ENCODE assay signal across 8 cellular contexts in genomic region chr11:60915250-60915914, GRCh38. TPM values are rescaled to one million over a fixed set of nuclear protein-coding genes. Genes with fewer than 3 reads are reported as not detected.
DNase-seq lines count a peak whose midpoint lies in the region; ATAC-seq, FAIRE-seq and TF ChIP-seq lines count a peak whose summit lies in the region.

No MANE protein-coding gene starts in this region.

- TF ChIP-seq POLR2A in gastroesophageal sphincter (IDR thresholded peaks at IDR 0.05) (no peak), tibial nerve (IDR thresholded peaks at IDR 0.05) (no peak)

- POLR2A ChIA-PET in RWPE1 (lab: Yijun Ruan, JAX; ENCODE audit: low non-redundant PET) = interaction anchor here (0.7 to 0.9 kb wide), 2 partner anchors 10 to 125 kb away, joined by 3 to 4 read pairs; no protein-coding TSS in a partner anchor

- peak; percentile 55 for ATAC-seq in GM18502 (IDR thresholded peaks at IDR 0.05; ENCODE audit: poor library complexity, unreplicated experiment)
- ATAC-seq in HG03039 (IDR thresholded peaks at IDR 0.05; ENCODE audit: unreplicated experiment) = peak; percentile 38
- ATAC-seq in gastroesophageal sphincter = peak; percentile 44
- ATAC-seq in pancreas = peak; percentile 35 to 63 (median 50)

- H3K36me3 ChIP-seq in gastroesophageal sphincter (peaks cover 0 to 8% of the 10 kb centered on the region in 2 donors), pancreas (peaks cover 0 to 5% (median 1%) of the 10 kb centered on the region in 3 donors), tibial nerve (peaks cover 0 to 16% (median 7%) of the 10 kb centered on the region in 3 donors)

- TF ChIP-seq EP300 in gastroesophageal sphincter (IDR thresholded peaks at IDR 0.05) (no peak), tibial nerve (IDR thresholded peaks at IDR 0.05) (peak in 1 of 2 donors; percentile 36)

- 16 to 37% methylated on average over 2 to 6 of the region's 17 CpGs for WGBS in gastroesophageal sphincter (ENCODE audit: low coverage in 1 of 2), 2 donors
- 8 to 9% methylated on average over 17 of the region's 17 CpGs for WGBS in pancreas, 2 donors
- 6 to 8% methylated on average over 17 of the region's 17 CpGs for WGBS in tibial nerve, 2 donors

- H3K4me3 ChIP-seq in gastroesophageal sphincter (peak overlapping the region; percentile 75 to 95), pancreas (peak overlapping the region in 3 of 4 donors; percentile 62 to 96 (median 71)), tibial nerve (peak overlapping the region; percentile 69 to 94 (median 72))

- DNase-seq in RWPE1 (ENCODE audit: low spot score) (peak; percentile 82), pancreas (peak in 5 of 6 donors; percentile 40 to 78 (median 55)), tibial nerve (ENCODE audit: low spot score in 2 of 2) (peak; percentile 34 to 45)
- DNase-seq in activated effector memory CD4-positive, alpha-beta T cell treated with Interleukin-2 at 50 U/mL for 16 hours = peak; percentile 63

- FAIRE-seq in pancreas (lab: Jason Lieb, UNC) = no peak

- H3K27ac ChIP-seq in 22Rv1 = 0 out of 2 replicates have a peak overlapping the region, but pooled peaks have one; percentile 71
- H3K27ac ChIP-seq in RWPE1 = peak overlapping the region; percentile 89
- peak overlapping the region; percentile 93 to 97 (median 97) for H3K27ac ChIP-seq in gastroesophageal sphincter
- peak overlapping the region in 2 of 4 donors; percentile 87 to 94 for H3K27ac ChIP-seq in pancreas
- H3K27ac ChIP-seq in tibial nerve = peak overlapping the region in 3 of 4 donors; percentile 85 to 99 (median 98)

- H3K4me1 ChIP-seq in gastroesophageal sphincter (peaks cover 0 to 70% (median 20%) of the 10 kb centered on the region in 3 donors), pancreas (peaks cover 0 to 9% (median 9%) of the 10 kb centered on the region in 3 donors), tibial nerve (peaks cover 0 to 65% (median 36%) of the 10 kb centered on the region in 4 donors)

- CTCF ChIA-PET in RWPE1 (lab: Yijun Ruan, JAX) = interaction anchor here (0.5 to 1.6 kb wide), 6 partner anchors 16 to 216 kb away, joined by 3 to 5 read pairs (median 4); no protein-coding TSS in a partner anchor

- H3K9me3 ChIP-seq in gastroesophageal sphincter (no peaks in the 10 kb centered on the region), pancreas (no peaks in the 10 kb centered on the region), tibial nerve (no peaks in the 10 kb centered on the region)

- intact Hi-C loops in pancreas (cut with DNase I) = no loop called here

- TF ChIP-seq CTCF in 22Rv1 (IDR thresholded peaks at IDR 0.05) = no peak
- peak; percentile 61 for TF ChIP-seq CTCF in RWPE1 (conservative IDR thresholded peaks at IDR 0.05; ENCODE audit: low read depth)
- TF ChIP-seq CTCF in gastroesophageal sphincter (IDR thresholded peaks at IDR 0.05) = peak in 2 of 4 experiments; percentile 10 to 58
- TF ChIP-seq CTCF in pancreas (IDR thresholded peaks at IDR 0.05) = no peak
- TF ChIP-seq CTCF in tibial nerve (IDR thresholded peaks at IDR 0.05) = peak in 4 of 5 experiments; percentile 10 to 26 (median 24)

- H3K27me3 ChIP-seq in gastroesophageal sphincter = no peaks in the 10 kb centered on the region
- no peaks in the 10 kb centered on the region for H3K27me3 ChIP-seq in pancreas
- no peaks in the 10 kb centered on the region for H3K27me3 ChIP-seq in tibial nerve

RNA-seq across cellular contexts. Expression of gene TMEM109, which starts 1.4 kb away (rescaled TPM):
- total RNA-seq in gastroesophageal sphincter (100 to 1,000 TPM; 107 to 132 (median 120) TPM), pancreas (10 to 100 TPM; 35.1 to 51.9 (median 40.0) TPM), tibial nerve (100 to 1,000 TPM; 173 to 300 (median 197) TPM)
- polyA plus RNA-seq in pancreas = 10 to 100 TPM; 28.2 to 53.0 TPM

RNA-seq across cellular contexts. Expression of gene TMEM132A, which starts 8.9 kb away (rescaled TPM):
- 1 to 10 TPM; 3.2 to 8.9 (median 6.5) TPM for total RNA-seq in gastroesophageal sphincter
- total RNA-seq in pancreas = 10 to 100 TPM in 2 of 6 donors, 1 to 10 TPM in 4; 3.1 to 36.7 (median 3.6) TPM
- 10 to 100 TPM in 1 of 2 donors, 1 to 10 TPM in 1; 5.9 to 12.1 TPM for polyA plus RNA-seq in pancreas
- total RNA-seq in tibial nerve = 10 to 100 TPM; 15.9 to 41.9 (median 26.6) TPM

RNA-seq across cellular contexts. Expression of gene PRPF19, which starts 9.0 kb away (rescaled TPM):
- 10 to 100 TPM; 50.2 to 73.6 (median 60.5) TPM for total RNA-seq in gastroesophageal sphincter
- total RNA-seq in pancreas = 10 to 100 TPM; 33.9 to 50.1 (median 45.5) TPM
- 10 to 100 TPM; 44.2 to 50.1 TPM for polyA plus RNA-seq in pancreas
- 10 to 100 TPM; 49.6 to 92.0 (median 55.5) TPM for total RNA-seq in tibial nerve

RNA-seq across cellular contexts. Expression of gene SLC15A3, which starts 36.6 kb away (rescaled TPM):
- total RNA-seq in gastroesophageal sphincter = 10 to 100 TPM; 16.7 to 48.4 (median 19.5) TPM
- total RNA-seq in pancreas = 10 to 100 TPM in 2 of 6 donors, 1 to 10 TPM in 4; 2.0 to 25.3 (median 4.5) TPM
- polyA plus RNA-seq in pancreas = 1 to 10 TPM; 5.8 to 7.7 TPM
- total RNA-seq in tibial nerve = 10 to 100 TPM; 32.2 to 94.4 (median 64.8) TPM

RNA-seq across cellular contexts. Expression of gene ZP1, which starts 48.0 kb away (rescaled TPM):
- total RNA-seq in gastroesophageal sphincter (not detected), pancreas (not detected), tibial nerve (not detected)
- polyA plus RNA-seq in pancreas = 1 to 10 TPM in 1 of 2 donors, under 1 TPM in 1; 0.34 to 1.5 TPM

Comparison
In these comparisons a context has a peak if more than half of its experiments do, and no peak if none do; other contexts are left out.
1. CTCF ChIP-seq: peak in RWPE1 (single experiment) and tibial nerve (4 of 5); none in 22Rv1 (single experiment) and pancreas (0 of 4).
2. Peak in every context shown above with its lines, with median percentiles within 50 percentile points of each other: ATAC-seq, DNase-seq and H3K4me3 ChIP-seq.